25 cellular contexts compared by ENCODE assay signal in the genomic region with DNA sequence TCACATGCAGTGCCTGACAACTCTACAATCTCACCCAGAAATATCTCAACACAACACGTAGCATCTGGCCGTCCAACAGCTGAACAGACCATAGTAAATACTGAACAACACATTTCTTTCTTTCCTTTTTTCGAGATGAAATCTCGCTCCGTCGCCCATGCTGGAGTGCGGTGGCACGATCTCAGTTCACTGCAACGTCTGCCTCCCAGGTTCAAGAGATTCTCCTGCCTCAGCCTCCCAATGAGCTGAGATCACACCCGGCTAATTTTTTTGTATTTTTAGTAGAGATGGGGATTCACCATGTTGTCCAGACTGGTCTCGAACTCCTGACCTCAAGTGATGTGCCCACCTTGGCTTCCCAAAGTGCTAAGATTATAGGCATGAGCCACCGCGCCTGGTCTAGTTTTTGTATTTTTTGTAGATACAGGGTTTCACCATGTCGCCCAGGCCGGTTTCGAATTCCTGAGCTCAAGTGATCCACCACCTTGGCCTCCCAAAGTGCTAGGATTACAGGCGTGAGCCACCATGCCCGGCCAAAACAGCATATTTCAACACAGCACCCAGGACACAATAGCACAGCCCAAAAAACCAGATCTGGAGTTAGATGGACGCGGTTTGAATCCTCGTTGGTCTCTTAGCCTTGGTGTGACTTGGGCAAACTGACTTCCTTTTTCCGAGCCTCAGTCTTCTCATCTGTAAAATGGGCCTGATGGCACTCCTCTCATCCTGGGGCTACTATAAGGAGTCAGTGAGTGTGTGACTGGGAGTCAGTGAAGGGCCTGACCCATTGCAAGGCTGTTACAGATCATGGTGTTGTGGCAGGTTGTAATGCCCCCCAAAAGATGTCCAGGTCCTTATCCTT. TPM values are rescaled to one million over a fixed set of nuclear protein-coding genes. Genes with fewer than 3 reads are reported as not detected.
A peak's percentile ranks its signal among the peaks of the same experiment; 100 is the strongest.
DNase-seq lines count a peak whose midpoint lies in the region; TF ChIP-seq lines count a peak whose summit lies in the region.
"Had no signal": no experiment of that assay in that cellular context is flagged by ENCODE, and none has a peak within 500 bp of the region (broad histone marks: within the 10 kb centered on the region; RNA-seq: fewer than 3 reads in every experiment).

No MANE protein-coding gene starts in this region.

- intact Hi-C loops in stomach (cut with DNase I; ENCODE audit: low total_unique reads) = no loop called here

- TF ChIP-seq POLR2A in stomach (IDR thresholded peaks at IDR 0.05) = no peak

- no peak for DNase-seq in activated naive CD4-positive, alpha-beta T cell treated with anti-CD3 and anti-CD28 coated beads, Interleukin-2, amount 10 ng/mL, durations not matched to agents 7 days and 5 days
- DNase-seq in activated naive CD4-positive, alpha-beta T cell treated with anti-CD3 and anti-CD28 coated beads, Interleukin-2, amount 50 U/mL, for 16 hours = no peak
- peak; percentile 15 for DNase-seq in activated CD4-positive, alpha-beta memory T cell treated with anti-CD3 and anti-CD28 coated beads, Interleukin-2, amount 10 ng/mL, durations not matched to agents 7 days and 5 days
- DNase-seq in immature natural killer cell = no peak
- peak; percentile 23 for DNase-seq in stomach
- no peak for DNase-seq in H7
- no peak for DNase-seq in UCSD-AML1 (lab: John Stamatoyannopoulos, UW; ENCODE audit: unreplicated experiment)
- DNase-seq in NCI-H146 treated with DMSO at 0.1 percent for 48 hours (lab: John Stamatoyannopoulos, UW; ENCODE audit: unreplicated experiment) = no peak
- DNase-seq: DMS 273 treated with DMSO at 0.1 percent for 48 hours, heart left ventricle, KG1, NCI-H1694, NCI-H526 treated with DMSO at 0.1 percent for 48 hours, nephron progenitor cell, RPMI8226, T1000 had no signal

- 93 to 98% (median 96%) methylated on average over 22 of the region's 22 CpGs for WGBS in stomach, 5 donors

- peaks cover 1 to 16% (median 10%) of the 10 kb centered on the region in 4 donors for H3K4me1 ChIP-seq in stomach
- H3K4me1 ChIP-seq: HAP-1, uterus had no signal

- H3K36me3 Mint-ChIP-seq in activated naive CD4-positive, alpha-beta T cell treated with anti-CD3 and anti-CD28 coated beads, Interleukin-2, amount 10 ng/mL, durations not matched to agents 7 days and 5 days = peaks cover 19% of the 10 kb centered on the region
- peaks cover 13% of the 10 kb centered on the region for H3K36me3 Mint-ChIP-seq in activated CD4-positive, alpha-beta memory T cell treated with anti-CD3 and anti-CD28 coated beads, Interleukin-2, amount 10 ng/mL, durations not matched to agents 7 days and 5 days (ENCODE audit: low read depth)
- H3K36me3 Mint-ChIP-seq in immature natural killer cell = peaks cover 0 to 5% (median 4%) of the 10 kb centered on the region in 3 donors

- H3K4me3 ChIP-seq in stomach (no peak overlapping the region), H7 (ENCODE audit: insufficient read depth, low read depth, low read length) (no peak overlapping the region)
- H3K4me3 ChIP-seq: BLaER1, coronary artery, HAP-1, heart left ventricle, SK-N-MC, uterus had no signal

- H3K27me3 ChIP-seq in stomach (no peaks in the 10 kb centered on the region), H7 (ENCODE audit: control insufficient read depth, insufficient read depth, low read length) (no peaks in the 10 kb centered on the region)
- H3K27me3 ChIP-seq: BLaER1, heart left ventricle, uterus had no signal

- CTCF ChIA-PET in activated naive CD4-positive, alpha-beta T cell treated with anti-CD3 and anti-CD28 coated beads, Interleukin-2, amount 10 ng/mL, durations not matched to agents 7 days and 5 days (lab: Charles Lee) = interaction anchor here (0.9 to 1.2 kb wide), 2 partner anchors 8 to 21 kb away, joined by 4 read pairs; no protein-coding TSS in a partner anchor
- CTCF ChIA-PET in activated CD4-positive, alpha-beta memory T cell treated with anti-CD3 and anti-CD28 coated beads, Interleukin-2, amount 10 ng/mL, durations not matched to agents 7 days and 5 days (lab: Charles Lee) = interaction anchor here (1.6 to 1.7 kb wide), 2 partner anchors 165 to 193 kb away, joined by 4 to 5 read pairs; no protein-coding TSS in a partner anchor

- POLR2A ChIA-PET in activated CD4-positive, alpha-beta memory T cell treated with anti-CD3 and anti-CD28 coated beads, Interleukin-2, amount 10 ng/mL, durations not matched to agents 7 days and 5 days (lab: Charles Lee) = no interaction called here

- H3K27me3 Mint-ChIP-seq in activated naive CD4-positive, alpha-beta T cell treated with anti-CD3 and anti-CD28 coated beads, Interleukin-2, amount 10 ng/mL, durations not matched to agents 7 days and 5 days = peaks cover 4% of the 10 kb centered on the region
- H3K27me3 Mint-ChIP-seq in activated CD4-positive, alpha-beta memory T cell treated with anti-CD3 and anti-CD28 coated beads, Interleukin-2, amount 10 ng/mL, durations not matched to agents 7 days and 5 days = no peaks in the 10 kb centered on the region
- H3K27me3 Mint-ChIP-seq in immature natural killer cell (ENCODE audit: low read depth in 3 of 3) = peaks cover 16 to 22% (median 17%) of the 10 kb centered on the region in 3 donors
- H3K27me3 Mint-ChIP-seq: brain had no signal

- peaks cover 0 to 22% (median 13%) of the 10 kb centered on the region in 4 donors for H3K36me3 ChIP-seq in stomach
- no peaks in the 10 kb centered on the region for H3K36me3 ChIP-seq in H7 (replicated peaks; ENCODE audit: control insufficient read depth, insufficient read depth, low read length)
- H3K36me3 ChIP-seq: HAP-1, uterus had no signal

- no peaks in the 10 kb centered on the region for H3K9me3 ChIP-seq in stomach
- H3K9me3 ChIP-seq: BLaER1, HAP-1, heart left ventricle, uterus had no signal

- H3K27ac Mint-ChIP-seq in activated naive CD4-positive, alpha-beta T cell treated with anti-CD3 and anti-CD28 coated beads, Interleukin-2, amount 10 ng/mL, durations not matched to agents 7 days and 5 days = peak overlapping the region; percentile 84
- peak overlapping the region; percentile 66 for H3K27ac Mint-ChIP-seq in activated CD4-positive, alpha-beta memory T cell treated with anti-CD3 and anti-CD28 coated beads, Interleukin-2, amount 10 ng/mL, durations not matched to agents 7 days and 5 days
- peak overlapping the region; percentile 93 to 99 (median 98) for H3K27ac Mint-ChIP-seq in immature natural killer cell
- H3K27ac Mint-ChIP-seq: activated naive CD4-positive, alpha-beta T cell treated with anti-CD3 and anti-CD28 coated beads, Interleukin-2, amount 50 U/mL, for 72 hours; nephron progenitor cell had no signal

- TF ChIP-seq EP300 in stomach (IDR thresholded peaks at IDR 0.05) = no peak

- H3K9me3 Mint-ChIP-seq in activated naive CD4-positive, alpha-beta T cell treated with anti-CD3 and anti-CD28 coated beads, Interleukin-2, amount 10 ng/mL, durations not matched to agents 7 days and 5 days = peaks cover 9% of the 10 kb centered on the region
- H3K9me3 Mint-ChIP-seq in activated CD4-positive, alpha-beta memory T cell treated with anti-CD3 and anti-CD28 coated beads, Interleukin-2, amount 10 ng/mL, durations not matched to agents 7 days and 5 days = peaks cover 7% of the 10 kb centered on the region
- H3K9me3 Mint-ChIP-seq in immature natural killer cell = no peaks in the 10 kb centered on the region

- H3K4me1 Mint-ChIP-seq in activated naive CD4-positive, alpha-beta T cell treated with anti-CD3 and anti-CD28 coated beads, Interleukin-2, amount 10 ng/mL, durations not matched to agents 7 days and 5 days = peaks cover 34% of the 10 kb centered on the region
- H3K4me1 Mint-ChIP-seq in activated CD4-positive, alpha-beta memory T cell treated with anti-CD3 and anti-CD28 coated beads, Interleukin-2, amount 10 ng/mL, durations not matched to agents 7 days and 5 days = peaks cover 29% of the 10 kb centered on the region
- H3K4me1 Mint-ChIP-seq in immature natural killer cell = peaks cover 63 to 73% of the 10 kb centered on the region in 2 donors

- H3K27ac ChIP-seq in stomach = no peak overlapping the region
- H3K27ac ChIP-seq: BLaER1, coronary artery, heart left ventricle, SK-N-MC, uterus had no signal

- TF ChIP-seq CTCF in stomach (IDR thresholded peaks at IDR 0.05) = no peak

- H3K4me3 Mint-ChIP-seq in activated naive CD4-positive, alpha-beta T cell treated with anti-CD3 and anti-CD28 coated beads, Interleukin-2, amount 10 ng/mL, durations not matched to agents 7 days and 5 days = no peak overlapping the region
- no peak overlapping the region for H3K4me3 Mint-ChIP-seq in activated CD4-positive, alpha-beta memory T cell treated with anti-CD3 and anti-CD28 coated beads, Interleukin-2, amount 10 ng/mL, durations not matched to agents 7 days and 5 days
- H3K4me3 Mint-ChIP-seq in immature natural killer cell = peak overlapping the region; percentile 67 to 78 (median 71)
- H3K4me3 Mint-ChIP-seq: brain, nephron progenitor cell had no signal

RNA-seq across cellular contexts. Expression of gene CYP2A6, which starts 22.6 kb away (rescaled TPM):
- total RNA-seq in activated CD4-positive, alpha-beta memory T cell treated with anti-CD3 and anti-CD28 coated beads, Interleukin-2, amount 10 ng/mL, durations not matched to agents 7 days and 5 days = not detected
- polyA plus RNA-seq in immature natural killer cell = under 1 TPM in 1 of 3 donors, not detected in 2; 0.48 TPM
- total RNA-seq in stomach = not detected
- not detected for polyA plus RNA-seq in stomach
- not detected in 2 replicates for total RNA-seq in H7 (2014; rRNA removed; shearing (Covaris generic))
- total RNA-seq: activated CD8-positive, alpha-beta memory T cell treated with anti-CD3 and anti-CD28 coated beads for 36 hours; HT-29 had no signal
- polyA plus RNA-seq: heart left ventricle had no signal

RNA-seq across cellular contexts. Expression of gene EGLN2, which starts 28.6 kb away (rescaled TPM):
- 100 to 1,000 TPM; 127 to 128 TPM for total RNA-seq in activated CD4-positive, alpha-beta memory T cell treated with anti-CD3 and anti-CD28 coated beads, Interleukin-2, amount 10 ng/mL, durations not matched to agents 7 days and 5 days
- polyA plus RNA-seq in immature natural killer cell (100 to 1,000 TPM in 2 of 3 donors, 10 to 100 TPM in 1; 88.4 to 124 (median 101) TPM), stomach (10 to 100 TPM; 69.8 to 73.9 (median 71.7) TPM)
- total RNA-seq in stomach = 100 to 1,000 TPM in 1 of 5 donors, 10 to 100 TPM in 4; 30.0 to 115 (median 71.2) TPM
- 110 and 148 TPM in 2 replicates for total RNA-seq in H7 (2014; rRNA removed; shearing (Covaris generic))

RNA-seq across cellular contexts. Expression of gene RAB4B, which starts 49.6 kb away (rescaled TPM):
- 10 to 100 TPM; 65.7 to 68.3 TPM for total RNA-seq in activated CD4-positive, alpha-beta memory T cell treated with anti-CD3 and anti-CD28 coated beads, Interleukin-2, amount 10 ng/mL, durations not matched to agents 7 days and 5 days
- polyA plus RNA-seq in immature natural killer cell (100 to 1,000 TPM; 129 to 151 (median 150) TPM), stomach (10 to 100 TPM; 31.6 to 53.7 (median 39.2) TPM)
- total RNA-seq in stomach = 10 to 100 TPM in 4 of 5 donors, not detected in 1; 10.3 to 47.8 (median 28.9) TPM
- 23.8 and 26.4 TPM in 2 replicates for total RNA-seq in H7 (2014; rRNA removed; shearing (Covaris generic))

RNA-seq across cellular contexts. Expression of gene MIA, which starts 52.3 kb away (rescaled TPM):
- not detected for total RNA-seq in activated CD4-positive, alpha-beta memory T cell treated with anti-CD3 and anti-CD28 coated beads, Interleukin-2, amount 10 ng/mL, durations not matched to agents 7 days and 5 days
- polyA plus RNA-seq in immature natural killer cell = not detected
- 1 to 10 TPM in 2 of 5 donors, not detected in 3; 2.9 to 8.1 TPM for total RNA-seq in stomach
- polyA plus RNA-seq in stomach = 10 to 100 TPM in 1 of 3 donors, 1 to 10 TPM in 1, not detected in 1; 2.8 to 10.1 TPM
- not detected in 2 replicates for total RNA-seq in H7 (2014; rRNA removed; shearing (Covaris generic))
- total RNA-seq: activated CD8-positive, alpha-beta memory T cell treated with anti-CD3 and anti-CD28 coated beads for 36 hours; activated naive CD4-positive, alpha-beta T cell treated with anti-CD3 and anti-CD28 coated beads, Interleukin-2, amount 50 U/mL, for 72 hours had no signal

RNA-seq across cellular contexts. Expression of gene CYP2A7, which starts 54.4 kb away (rescaled TPM):
- not detected for total RNA-seq in activated CD4-positive, alpha-beta memory T cell treated with anti-CD3 and anti-CD28 coated beads, Interleukin-2, amount 10 ng/mL, durations not matched to agents 7 days and 5 days
- not detected for polyA plus RNA-seq in immature natural killer cell
- not detected for total RNA-seq in stomach
- polyA plus RNA-seq in stomach = not detected
- total RNA-seq in H7 (2014; rRNA removed; shearing (Covaris generic)) = not detected in 2 replicates
- total RNA-seq: activated CD8-positive, alpha-beta memory T cell treated with anti-CD3 and anti-CD28 coated beads for 36 hours; activated naive CD4-positive, alpha-beta T cell treated with anti-CD3 and anti-CD28 coated beads, Interleukin-2, amount 50 U/mL, for 72 hours; heart left ventricle; HT-29 had no signal
- polyA plus RNA-seq: heart left ventricle had no signal

Comparison
In these comparisons a context has a peak if more than half of its experiments do, and no peak if none do; other contexts are left out.
1. DNase-seq: peak in activated CD4-positive, alpha-beta memory T cell treated with anti-CD3 and anti-CD28 coated beads, Interleukin-2, amount 10 ng/mL, durations not matched to agents 7 days and 5 days (single experiment) and stomach (single experiment); none in activated naive CD4-positive, alpha-beta T cell treated with anti-CD3 and anti-CD28 coated beads, Interleukin-2, amount 10 ng/mL, durations not matched to agents 7 days and 5 days (single experiment), activated naive CD4-positive, alpha-beta T cell treated with anti-CD3 and anti-CD28 coated beads, Interleukin-2, amount 50 U/mL, for 16 hours (single experiment), immature natural killer cell (0 of 3), H7 (single experiment), UCSD-AML1 (single experiment) and NCI-H146 treated with DMSO at 0.1 percent for 48 hours (single experiment).
2. H3K4me3 Mint-ChIP-seq: peak in immature natural killer cell (5 of 5); none in activated naive CD4-positive, alpha-beta T cell treated with anti-CD3 and anti-CD28 coated beads, Interleukin-2, amount 10 ng/mL, durations not matched to agents 7 days and 5 days (single experiment) and activated CD4-positive, alpha-beta memory T cell treated with anti-CD3 and anti-CD28 coated beads, Interleukin-2, amount 10 ng/mL, durations not matched to agents 7 days and 5 days (single experiment).
3. Peak in every context shown above with its lines, with median percentiles within 50 percentile points of each other: H3K27ac Mint-ChIP-seq.